In the genomic region with DNA sequence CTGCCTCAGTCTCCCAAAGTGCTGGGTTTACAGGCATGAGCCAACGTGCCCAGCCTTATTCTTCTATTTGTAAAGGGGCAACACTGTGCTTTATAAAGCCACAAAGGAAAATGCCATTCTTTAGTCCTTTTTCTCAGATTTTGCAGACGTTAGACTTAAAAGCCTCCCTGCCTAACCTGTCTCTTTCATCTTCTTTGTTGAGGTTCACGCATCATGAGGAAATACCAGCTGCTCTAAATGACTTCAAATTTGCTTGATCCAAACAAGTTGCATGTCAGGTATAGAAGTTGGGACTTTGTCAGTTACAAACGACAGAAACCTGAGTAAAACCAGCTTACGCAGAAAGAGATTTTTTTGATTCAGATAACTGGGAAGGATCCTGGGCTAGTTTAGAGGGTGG, we compare ENCODE assay signal across 26 cellular contexts. TPM values are rescaled to one million over a fixed set of nuclear protein-coding genes. Genes with fewer than 3 reads are reported as not detected.
DNase-seq lines count a peak whose midpoint lies in the region; ATAC-seq, FAIRE-seq and TF ChIP-seq lines count a peak whose summit lies in the region.
"Had no signal": no experiment of that assay in that cellular context is flagged by ENCODE, and none has a peak within 500 bp of the region (broad histone marks: within the 10 kb centered on the region; RNA-seq: fewer than 3 reads in every experiment).

No MANE protein-coding gene starts in this region.

- no peaks in the 10 kb centered on the region for H3K36me3 Mint-ChIP-seq in T-helper 17 cell (ENCODE audit: low read depth)
- H3K36me3 Mint-ChIP-seq in naive thymus-derived CD8-positive, alpha-beta T cell, result no peaks in the 10 kb centered on the region
- H3K36me3 Mint-ChIP-seq: CD14-positive monocyte; CD4-positive, alpha-beta memory T cell had no signal

- no peaks in the 10 kb centered on the region for H4K20me1 ChIP-seq in HepG2 (ENCODE audit: insufficient read depth, low read length)
- H4K20me1 ChIP-seq: BLaER1 treated with 17β-estradiol and CSF1 and Interleukin-3, amounts not matched to agents 10 nM and 100 nM had no signal

- H3K36me3 ChIP-seq in HepG2 (replicated peaks in 1 of 2; ENCODE audit: control insufficient read depth in 1 of 2, insufficient read depth in 2 of 2, low read length in 2 of 2) (no peaks in the 10 kb centered on the region), right lobe of liver (no peaks in the 10 kb centered on the region), esophagus muscularis mucosa (no peaks in the 10 kb centered on the region)
- H3K36me3 ChIP-seq: BE2C; BLaER1 treated with 17β-estradiol and CSF1 and Interleukin-3, amounts not matched to agents 10 nM and 100 nM had no signal

- H3K9ac ChIP-seq in HepG2 (ENCODE audit: insufficient read depth, low read depth, low read length), result no peak overlapping the region
- H3K9ac ChIP-seq: BLaER1 treated with 17β-estradiol and CSF1 and Interleukin-3, amounts not matched to agents 10 nM and 100 nM; GM23248 had no signal

- BruUV-seq in HepG2 (replicated peaks; lab: Mats Ljungman, UMichigan), result no TSS peak

- ATAC-seq in HepG2 (no peak), right lobe of liver (no peak), T-helper 17 cell (no peak), GM18867 (IDR thresholded peaks at IDR 0.05; ENCODE audit: unreplicated experiment) (no peak)
- peak; percentile 57 to 87 for ATAC-seq in naive thymus-derived CD8-positive, alpha-beta T cell
- ATAC-seq: A549 had no signal

- H3K27ac Mint-ChIP-seq in T-helper 17 cell, result no peak overlapping the region
- H3K27ac Mint-ChIP-seq in naive thymus-derived CD8-positive, alpha-beta T cell, result peak overlapping the region in 7 of 10 donors; percentile 1 to 78 (median 54)

- H3K79me2 ChIP-seq in HepG2 (ENCODE audit: insufficient read depth, low read length), result no peaks in the 10 kb centered on the region

- no peaks in the 10 kb centered on the region for H3K9me3 Mint-ChIP-seq in naive thymus-derived CD8-positive, alpha-beta T cell
- H3K9me3 Mint-ChIP-seq: CD4-positive, alpha-beta memory T cell had no signal

- TF ChIP-seq RAD21 in HepG2 (CRISPR knock-in tag; IDR thresholded peaks at IDR 0.05), result no peak

- TF ChIP-seq POLR2A in HepG2 (IDR thresholded peaks at IDR 0.05; ENCODE audit: insufficient read depth in 1 of 2, low read depth in 2 of 2, low read length in 2 of 2) (no peak), right lobe of liver (IDR thresholded peaks at IDR 0.05) (no peak), esophagus muscularis mucosa (IDR thresholded peaks at IDR 0.05; ENCODE audit: low read depth) (no peak)

- H3K4me1 ChIP-seq in HepG2 (ENCODE audit: insufficient read depth, low read length) (peaks cover 80% of the 10 kb centered on the region), right lobe of liver (peaks cover 0 to 25% (median 10%) of the 10 kb centered on the region in 4 donors), esophagus muscularis mucosa (no peaks in the 10 kb centered on the region)
- H3K4me1 ChIP-seq: BE2C had no signal

- TF ChIP-seq CTCF in HepG2 (CRISPR knock-in tag; IDR thresholded peaks at IDR 0.05) (no peak), right lobe of liver (IDR thresholded peaks at IDR 0.05) (no peak), esophagus muscularis mucosa (IDR thresholded peaks at IDR 0.05) (no peak)

- WGBS in HepG2 (ENCODE audit: low lambda C conversion rate), result 59% methylated on average over 5 of the region's 5 CpGs
- WGBS in right lobe of liver (ENCODE audit: insufficient coverage, low coverage, low lambda C conversion rate, missing lambda C conversion rate), result 68% methylated on average over 5 of the region's 5 CpGs
- WGBS in esophagus muscularis mucosa, result 59% methylated on average over 5 of the region's 5 CpGs

- H3K9me3 ChIP-seq in HepG2 (ENCODE audit: low read length), result no peaks in the 10 kb centered on the region
- H3K9me3 ChIP-seq in right lobe of liver, result no peaks in the 10 kb centered on the region
- H3K9me3 ChIP-seq in T-helper 17 cell (ENCODE audit: control insufficient read depth, low read length, poor library complexity, severe bottlenecking), result no peaks in the 10 kb centered on the region
- no peaks in the 10 kb centered on the region for H3K9me3 ChIP-seq in esophagus muscularis mucosa
- H3K9me3 ChIP-seq: A549; BE2C; BLaER1 treated with 17β-estradiol and CSF1 and Interleukin-3, amounts not matched to agents 10 nM and 100 nM; Caco-2 had no signal

- no peak for FAIRE-seq in HepG2 (lab: Jason Lieb, UNC)
- FAIRE-seq: A549, GM12891, GM19239, H1 had no signal

- TF ChIP-seq EP300 in HepG2 (IDR thresholded peaks at IDR 0.05; ENCODE audit: low read depth in 2 of 2, low read length in 2 of 2) (no peak), HepG2 (CRISPR knock-in tag; IDR thresholded peaks at IDR 0.05; ENCODE audit: borderline replicate concordance) (no peak), esophagus muscularis mucosa (IDR thresholded peaks at IDR 0.05) (no peak)

- H3K27ac ChIP-seq in HepG2 (ENCODE audit: extremely low read length, insufficient read depth, low read length), result no peak overlapping the region
- no peak overlapping the region for H3K27ac ChIP-seq in right lobe of liver
- H3K27ac ChIP-seq in esophagus muscularis mucosa (replicated peaks in 1 of 4), result no peak overlapping the region
- H3K27ac ChIP-seq: BLaER1 treated with 17β-estradiol and CSF1 and Interleukin-3, amounts not matched to agents 10 nM and 100 nM; GM23248 had no signal

- POLR2A ChIA-PET in HepG2 (lab: Yijun Ruan, JAX), result no interaction called here
- POLR2A ChIA-PET in naive thymus-derived CD8-positive, alpha-beta T cell (lab: Charles Lee), result interaction anchor here (0.6 to 1.2 kb wide), 2 partner anchors 11 to 64 kb away, joined by 3 read pairs; no protein-coding TSS in a partner anchor

- no peaks in the 10 kb centered on the region for H3K27me3 Mint-ChIP-seq in T-helper 17 cell
- no peaks in the 10 kb centered on the region for H3K27me3 Mint-ChIP-seq in naive thymus-derived CD8-positive, alpha-beta T cell
- H3K27me3 Mint-ChIP-seq: CD4-positive, alpha-beta memory T cell had no signal

- H2AFZ ChIP-seq in HepG2 (ENCODE audit: low read length), result peak overlapping the region; percentile 34
- H2AFZ ChIP-seq: GM23248 had no signal

- in situ Hi-C loops in HepG2 (cut with HindIII; ENCODE audit: extremely low pct_ligation_motif_present, low pct_unique_long_range_greater_than_20kb), result no loop called here

- H3K4me1 Mint-ChIP-seq in T-helper 17 cell, result peaks cover 19% of the 10 kb centered on the region
- peaks cover 11 to 47% (median 29%) of the 10 kb centered on the region in 4 donors for H3K4me1 Mint-ChIP-seq in naive thymus-derived CD8-positive, alpha-beta T cell

- H3K4me3 ChIP-seq in HepG2 (replicated peaks in 1 of 3; ENCODE audit: insufficient read depth in 1 of 3, low read depth in 2 of 3, low read length in 3 of 3), result no peak overlapping the region
- no peak overlapping the region for H3K4me3 ChIP-seq in right lobe of liver
- H3K4me3 ChIP-seq in Jurkat, Clone E6-1 (ENCODE audit: low read length), result 0 out of 2 replicates have a peak overlapping the region, but pooled peaks have one; percentile 22
- H3K4me3 ChIP-seq in esophagus muscularis mucosa, result no peak overlapping the region
- H3K4me3 ChIP-seq: A549; BLaER1 treated with 17β-estradiol and CSF1 and Interleukin-3, amounts not matched to agents 10 nM and 100 nM; GM23248 had no signal

- H3K4me2 ChIP-seq in HepG2 (ENCODE audit: low read depth, low read length), result no peak overlapping the region
- H3K4me2 ChIP-seq: A549 had no signal

- DNase-seq in HepG2 (ENCODE audit: low spot score) (no peak), right lobe of liver (no peak), T-helper 17 cell (no peak), DMS 273 (lab: John Stamatoyannopoulos, UW; ENCODE audit: unreplicated experiment) (no peak), esophagus muscularis mucosa (ENCODE audit: extremely low spot score) (no peak)
- DNase-seq in Jurkat, Clone E6-1 (ENCODE audit: low read depth, low spot score), result peak; percentile 97
- peak in 3 of 10 donors; percentile 33 to 44 (median 34) for DNase-seq in naive thymus-derived CD8-positive, alpha-beta T cell
- DNase-seq: 8988T, ACHN, AML-193, BE2C, Caco-2, DMS 273 treated with DMSO at 0.1 percent for 48 hours, DMS79, GF-D8, GM23248, H7, HCEC 1CT had no signal

- CTCF ChIA-PET in HepG2 (lab: Yijun Ruan, JAX; ENCODE audit: low intra/inter-chr PET ratio, low total read pairs), result no interaction called here

- H3K4me3 Mint-ChIP-seq in T-helper 17 cell, result peak overlapping the region; percentile 12
- peak overlapping the region in 9 of 10 donors; percentile 19 to 52 (median 40) for H3K4me3 Mint-ChIP-seq in naive thymus-derived CD8-positive, alpha-beta T cell
- H3K4me3 Mint-ChIP-seq: CD14-positive monocyte had no signal

- intact Hi-C loops in HepG2 (cut with micrococcal nuclease; ENCODE audit: unreplicated experiment) (no loop called here), right lobe of liver (cut with DNase I) (no loop called here), esophagus muscularis mucosa (cut with DNase I) (no loop called here)

- H3K27me3 ChIP-seq in HepG2 (ENCODE audit: control insufficient read depth in 1 of 2, insufficient read depth in 2 of 2, low read length in 2 of 2) (no peaks in the 10 kb centered on the region), right lobe of liver (no peaks in the 10 kb centered on the region), esophagus muscularis mucosa (peaks cover 0 to 5% (median 0%) of the 10 kb centered on the region in 4 donors)
- H3K27me3 ChIP-seq: BE2C; BLaER1 treated with 17β-estradiol and CSF1 and Interleukin-3, amounts not matched to agents 10 nM and 100 nM had no signal

RNA-seq across cellular contexts. Expression of gene GOLGA4, which starts 17.6 kb away (rescaled TPM):
- 92.1 and 136 TPM in 2 replicates for total RNA-seq in HepG2 (2016; rRNA removed; fragmentation: Illumina TruSeq; extraction: Trizol)
- total RNA-seq in HepG2 (2016; cell fraction: cytosol; rRNA removed; fragmentation: Illumina TruSeq; extraction: Trizol; ENCODE audit: low read depth), result 30.4 and 34.1 TPM in 2 replicates
- total RNA-seq in HepG2 (2016; cell fraction: insoluble cytoplasmic fraction; rRNA removed; fragmentation: Illumina TruSeq; extraction: Trizol), result 91.2 and 133 TPM in 2 replicates
- 66.7 and 85.3 TPM in 2 replicates for total RNA-seq in HepG2 (2016; cell fraction: membrane; rRNA removed; fragmentation: Illumina TruSeq; extraction: Trizol)
- 121 and 139 TPM in 2 replicates for total RNA-seq in HepG2 (2016; cell fraction: nucleus; rRNA removed; fragmentation: Illumina TruSeq; extraction: Trizol)
- 18.4 and 25.7 TPM in 2 replicates for polyA plus RNA-seq in HepG2 (2011; rRNA removed)
- polyA plus RNA-seq in HepG2 (2011; cell fraction: cytosol; rRNA removed), result 8.0 and 12.9 TPM in 2 replicates
- 15.2 and 17.6 TPM in 2 replicates for polyA plus RNA-seq in HepG2 (2011; cell fraction: nucleus; rRNA removed)
- polyA plus RNA-seq in HepG2 (2012), result 39.9 and 55.4 TPM in 2 replicates
- polyA plus RNA-seq in HepG2 (2016; cell fraction: cytosol; fragmentation: Illumina TruSeq; extraction: Trizol; ENCODE audit: low read depth), result 2.8 and 3.7 TPM in 2 replicates
- polyA plus RNA-seq in HepG2 (2016; cell fraction: insoluble cytoplasmic fraction; fragmentation: Illumina TruSeq; extraction: Trizol; ENCODE audit: low read depth), result 83.2 and 88.8 TPM in 2 replicates
- polyA plus RNA-seq in HepG2 (2016; cell fraction: membrane; fragmentation: Illumina TruSeq; extraction: Trizol; ENCODE audit: low read depth), result 12.0 and 14.4 TPM in 2 replicates
- polyA plus RNA-seq in HepG2 (2016; cell fraction: nucleus; fragmentation: Illumina TruSeq; extraction: Trizol; ENCODE audit: insufficient read depth, low read depth), result 110 and 121 TPM in 2 replicates
- 27.8 and 31.8 TPM in 2 replicates for polyA minus RNA-seq in HepG2 (2011; rRNA and poly(A)+ RNA removed; ENCODE audit: low replicate concordance)
- polyA minus RNA-seq in HepG2 (2011; cell fraction: cytosol; rRNA and poly(A)+ RNA removed), result 44.8 and 48.6 TPM in 2 replicates
- polyA minus RNA-seq in HepG2 (2011; cell fraction: nucleus; rRNA and poly(A)+ RNA removed), result 153 and 159 TPM in 2 replicates
- total RNA-seq in right lobe of liver, result 10 to 100 TPM; 56.7 to 70.0 (median 62.3) TPM
- polyA plus RNA-seq in Jurkat, Clone E6-1 (2012; ENCODE audit: insufficient read depth, insufficient read length), result 15.7 TPM
- total RNA-seq in T-helper 17 cell, result 10 to 100 TPM; 62.4 to 66.5 TPM
- total RNA-seq in naive thymus-derived CD8-positive, alpha-beta T cell, result 10 to 100 TPM; 55.1 to 55.9 TPM
- polyA plus RNA-seq in naive thymus-derived CD8-positive, alpha-beta T cell, result 10 to 100 TPM in 2 of 3 donors, 1 to 10 TPM in 1; 7.3 to 16.2 (median 10.3) TPM
- 10 to 100 TPM; 67.8 to 99.5 (median 85.1) TPM for total RNA-seq in esophagus muscularis mucosa

RNA-seq across cellular contexts. Expression of gene LRRFIP2, which starts 51.1 kb away (rescaled TPM):
- total RNA-seq in HepG2 (2016; rRNA removed; fragmentation: Illumina TruSeq; extraction: Trizol), result 32.2 and 33.7 TPM in 2 replicates
- 27.4 and 28.7 TPM in 2 replicates for total RNA-seq in HepG2 (2016; cell fraction: cytosol; rRNA removed; fragmentation: Illumina TruSeq; extraction: Trizol; ENCODE audit: low read depth)
- 27.5 and 33.1 TPM in 2 replicates for total RNA-seq in HepG2 (2016; cell fraction: insoluble cytoplasmic fraction; rRNA removed; fragmentation: Illumina TruSeq; extraction: Trizol)
- 39.7 and 47.6 TPM in 2 replicates for total RNA-seq in HepG2 (2016; cell fraction: membrane; rRNA removed; fragmentation: Illumina TruSeq; extraction: Trizol)
- total RNA-seq in HepG2 (2016; cell fraction: nucleus; rRNA removed; fragmentation: Illumina TruSeq; extraction: Trizol), result 42.0 and 44.0 TPM in 2 replicates
- 9.9 and 13.5 TPM in 2 replicates for polyA plus RNA-seq in HepG2 (2011; rRNA removed)
- polyA plus RNA-seq in HepG2 (2011; cell fraction: cytosol; rRNA removed), result 7.4 and 9.3 TPM in 2 replicates
- 9.5 and 9.8 TPM in 2 replicates for polyA plus RNA-seq in HepG2 (2011; cell fraction: nucleus; rRNA removed)
- 18.5 and 20.9 TPM in 2 replicates for polyA plus RNA-seq in HepG2 (2012)
- 22.9 and 27.7 TPM in 2 replicates for polyA plus RNA-seq in HepG2 (2016; cell fraction: cytosol; fragmentation: Illumina TruSeq; extraction: Trizol; ENCODE audit: low read depth)
- polyA plus RNA-seq in HepG2 (2016; cell fraction: insoluble cytoplasmic fraction; fragmentation: Illumina TruSeq; extraction: Trizol; ENCODE audit: low read depth), result 32.7 and 34.9 TPM in 2 replicates
- 31.3 and 34.7 TPM in 2 replicates for polyA plus RNA-seq in HepG2 (2016; cell fraction: membrane; fragmentation: Illumina TruSeq; extraction: Trizol; ENCODE audit: low read depth)
- 35.0 and 37.3 TPM in 2 replicates for polyA plus RNA-seq in HepG2 (2016; cell fraction: nucleus; fragmentation: Illumina TruSeq; extraction: Trizol; ENCODE audit: insufficient read depth, low read depth)
- polyA minus RNA-seq in HepG2 (2011; rRNA and poly(A)+ RNA removed; ENCODE audit: low replicate concordance), result 10.3 and 20.6 TPM in 2 replicates
- 10.3 and 12.0 TPM in 2 replicates for polyA minus RNA-seq in HepG2 (2011; cell fraction: cytosol; rRNA and poly(A)+ RNA removed)
- polyA minus RNA-seq in HepG2 (2011; cell fraction: nucleus; rRNA and poly(A)+ RNA removed), result 69.1 and 70.6 TPM in 2 replicates
- 10 to 100 TPM; 32.8 to 46.1 (median 39.6) TPM for total RNA-seq in right lobe of liver
- polyA plus RNA-seq in Jurkat, Clone E6-1 (2012; ENCODE audit: insufficient read depth, insufficient read length), result 40.1 TPM
- total RNA-seq in T-helper 17 cell, result 10 to 100 TPM; 45.4 to 51.6 TPM
- 10 to 100 TPM; 33.0 to 34.0 TPM for total RNA-seq in naive thymus-derived CD8-positive, alpha-beta T cell
- 10 to 100 TPM; 11.2 to 14.6 (median 12.3) TPM for polyA plus RNA-seq in naive thymus-derived CD8-positive, alpha-beta T cell
- 100 to 1,000 TPM in 1 of 4 donors, 10 to 100 TPM in 3; 76.9 to 104 (median 93.4) TPM for total RNA-seq in esophagus muscularis mucosa

Comparison
In these comparisons a context has a peak if more than half of its experiments do, and no peak if none do; other contexts are left out.
1. ATAC-seq: peak in naive thymus-derived CD8-positive, alpha-beta T cell (2 of 2); none in HepG2 (single experiment), right lobe of liver (0 of 4), T-helper 17 cell (single experiment) and GM18867 (single experiment).